22 cellular contexts compared by ENCODE assay signal in the genomic region with DNA sequence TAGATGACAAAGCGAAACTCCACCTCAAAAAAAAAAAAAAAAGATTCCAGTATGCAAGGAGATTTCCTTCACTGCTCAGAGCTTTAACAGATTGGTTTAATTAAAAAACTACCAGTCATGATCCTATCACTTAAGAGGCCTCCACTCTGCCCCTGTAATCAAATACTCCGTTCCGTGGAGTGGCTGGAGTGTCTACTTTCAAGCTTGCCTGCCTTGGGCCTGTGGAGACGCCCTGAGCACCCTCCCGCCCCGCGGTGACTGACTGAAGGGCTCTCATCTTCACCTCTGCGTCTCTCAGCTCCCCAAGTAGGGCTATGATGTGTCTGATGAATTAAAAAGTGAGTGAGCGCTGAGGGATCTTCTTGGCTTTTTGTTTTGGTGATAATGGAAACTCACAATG.
"Had no signal": no experiment of that assay in that cellular context is flagged by ENCODE, and none has a peak within 500 bp of the region (broad histone marks: within the 10 kb centered on the region; RNA-seq: fewer than 3 reads in every experiment).

No MANE protein-coding gene starts in this region.

- H3K9me3 ChIP-seq: adrenal gland, ascending aorta, gastrocnemius medialis, thoracic aorta had no signal

- H3K9ac ChIP-seq: neural progenitor cell had no signal

- H3K4me1 Mint-ChIP-seq: activated B cell treated with CpG ODN at 0.5 μM for 24 hours; activated CD4-positive, alpha-beta T cell treated with anti-CD3 and anti-CD28 coated beads for 36 hours; activated T-helper 17 cell treated with anti-CD3 and anti-CD28 coated beads, Interleukin-2, amount 50 U/mL, for 72 hours; naive B cell; neural progenitor cell had no signal

- H3K36me3 Mint-ChIP-seq: naive B cell had no signal

- DNase-seq: activated B cell treated with CpG ODN at 0.5 μM for 24 hours; activated CD4-positive, alpha-beta T cell treated with anti-CD3 and anti-CD28 coated beads for 36 hours; activated CD4-positive, alpha-beta T cell treated with anti-CD3 and anti-CD28 coated beads, Interleukin-2, amount 50 U/mL, for 4 hours; activated CD8-positive, alpha-beta memory T cell treated with anti-CD3 and anti-CD28 coated beads for 24 hours; activated CD8-positive, alpha-beta memory T cell treated with anti-CD3 and anti-CD28 coated beads, Interleukin-2, amount 50 U/mL, for 4 hours; activated T-cell treated with anti-CD3 and anti-CD28 coated beads, Interleukin-2, amount 50 U/mL, for 24 hours; adrenal gland; brain microvascular endothelial cell; central memory CD4-positive, alpha-beta T cell; effector memory CD4-positive, alpha-beta T cell; gastrocnemius medialis; hippocampal formation; naive B cell; retina; stimulated activated CD4-positive, alpha-beta T cell treated with anti-CD3 and anti-CD28 coated beads, Interleukin-4, amount 100 ng/mL, for 1 hour; stimulated activated naive CD4-positive, alpha-beta T cell treated with Interleukin-2 at 50 U/mL for 16 hours; T-helper 9 cell had no signal

- H3K4me3 Mint-ChIP-seq: activated B cell treated with CpG ODN at 0.5 μM for 24 hours; activated CD4-positive, alpha-beta T cell treated with anti-CD3 and anti-CD28 coated beads for 36 hours; activated naive CD8-positive, alpha-beta T cell; activated T-cell treated with anti-CD3 and anti-CD28 coated beads, Interleukin-2, amount 50 U/mL, for 24 hours; activated T-helper 17 cell treated with anti-CD3 and anti-CD28 coated beads, Interleukin-2, amount 50 U/mL, for 72 hours; naive B cell; neural progenitor cell had no signal

- H3K27ac Mint-ChIP-seq: activated B cell treated with CpG ODN at 0.5 μM for 24 hours; activated CD4-positive, alpha-beta T cell treated with anti-CD3 and anti-CD28 coated beads for 36 hours; activated naive CD8-positive, alpha-beta T cell; activated T-cell treated with anti-CD3 and anti-CD28 coated beads, Interleukin-2, amount 50 U/mL, for 24 hours; activated T-helper 17 cell treated with anti-CD3 and anti-CD28 coated beads, Interleukin-2, amount 50 U/mL, for 72 hours; neural progenitor cell had no signal

- H3K36me3 ChIP-seq: neural progenitor cell had no signal

- ATAC-seq: activated CD4-positive, alpha-beta T cell treated with anti-CD3 and anti-CD28 coated beads for 36 hours; activated T-helper 17 cell treated with anti-CD3 and anti-CD28 coated beads, Interleukin-2, amount 50 U/mL, for 72 hours; gastrocnemius medialis had no signal

- H3K9me3 Mint-ChIP-seq: activated B cell treated with CpG ODN at 0.5 μM for 24 hours; activated T-cell treated with anti-CD3 and anti-CD28 coated beads, Interleukin-2, amount 50 U/mL, for 24 hours; activated T-helper 17 cell treated with anti-CD3 and anti-CD28 coated beads, Interleukin-2, amount 50 U/mL, for 72 hours; naive B cell; neural progenitor cell had no signal

- H3K4me3 ChIP-seq: adrenal gland, ascending aorta, gastrocnemius medialis, neural progenitor cell, thoracic aorta had no signal

- H3K27me3 ChIP-seq: adrenal gland, ascending aorta, brain microvascular endothelial cell, gastrocnemius medialis, neural progenitor cell had no signal

- H3K4me1 ChIP-seq: adrenal gland, ascending aorta, gastrocnemius medialis, neural progenitor cell had no signal

- H3K27ac ChIP-seq: adrenal gland, ascending aorta, brain microvascular endothelial cell, gastrocnemius medialis, neural progenitor cell, thoracic aorta had no signal
